ENCODE assay signal across 18 cellular contexts in genomic region chr4:140085062-140085622, GRCh38.
DNase-seq lines count a peak whose midpoint lies in the region; ATAC-seq, FAIRE-seq and TF ChIP-seq lines count a peak whose summit lies in the region.
"Had no signal": no experiment of that assay in that cellular context is flagged by ENCODE, and none has a peak within 500 bp of the region (broad histone marks: within the 10 kb centered on the region; RNA-seq: fewer than 3 reads in every experiment).

No MANE protein-coding gene starts in this region.

- no peak overlapping the region for H2BK5ac ChIP-seq in neuronal stem cell (ENCODE audit: low read length)

- no peak overlapping the region for H4K91ac ChIP-seq in neuronal stem cell (ENCODE audit: low read depth, low read length, poor library complexity)

- whole genome bisulfite sequencing in HepG2 (ENCODE audit: low lambda C conversion rate) = 3% methylated on average over 9 of the region's 9 CpGs
- 79% methylated on average over 9 of the region's 9 CpGs for WGBS in right lobe of liver (ENCODE audit: insufficient coverage, low coverage, low lambda C conversion rate, missing lambda C conversion rate)
- WGBS in neuronal stem cell (ENCODE audit: extremely low coverage in 2 of 2, insufficient read length in 2 of 2, insufficient replicate concordance in 1 of 2), 2 donors = no CpG with 5 or more reads among the region's 9 CpGs

- no peaks in the 10 kb centered on the region for H3K79me1 ChIP-seq in neuronal stem cell (ENCODE audit: low read depth, low read length)

- no peak overlapping the region for H2BK120ac ChIP-seq in neuronal stem cell (ENCODE audit: low read depth, low read length)

- H3K4ac ChIP-seq in neuronal stem cell (ENCODE audit: low read length) = no peak overlapping the region

- H3K4me1 ChIP-seq in HepG2 (ENCODE audit: insufficient read depth, low read length) = peaks cover 13% of the 10 kb centered on the region
- H3K4me1 ChIP-seq in right lobe of liver = no peaks in the 10 kb centered on the region
- H3K4me1 ChIP-seq in neuronal stem cell (ENCODE audit: control insufficient read depth in 2 of 2, insufficient read depth in 1 of 2, low read depth in 1 of 2, low read length in 2 of 2) = peaks cover 18 to 31% of the 10 kb centered on the region in 2 donors

- no peak overlapping the region for H2BK12ac ChIP-seq in neuronal stem cell (ENCODE audit: low read length)

- H3K27me3 ChIP-seq in HepG2 (ENCODE audit: control insufficient read depth in 1 of 2, insufficient read depth in 2 of 2, low read length in 2 of 2) = peaks cover 3 to 23% of the 10 kb centered on the region in 2 experiments; a peak in 3 of 5 replicates
- no peaks in the 10 kb centered on the region for H3K27me3 ChIP-seq in right lobe of liver
- no peaks in the 10 kb centered on the region for H3K27me3 ChIP-seq in neuronal stem cell (ENCODE audit: control insufficient read depth in 3 of 3, insufficient read depth in 3 of 3, low read depth in 1 of 3, low read length in 3 of 3)

- TF ChIP-seq POLR2A in HepG2 (IDR thresholded peaks at IDR 0.05; ENCODE audit: insufficient read depth in 1 of 2, low read depth in 2 of 2, low read length in 2 of 2) (no peak), right lobe of liver (IDR thresholded peaks at IDR 0.05) (no peak)

- no peaks in the 10 kb centered on the region for H3K36me3 ChIP-seq in HepG2 (replicated peaks in 1 of 2; ENCODE audit: control insufficient read depth in 1 of 2, insufficient read depth in 2 of 2, low read length in 2 of 2)
- H3K36me3 ChIP-seq in right lobe of liver = no peaks in the 10 kb centered on the region
- no peaks in the 10 kb centered on the region for H3K36me3 ChIP-seq in neuronal stem cell (replicated peaks in 1 of 2; ENCODE audit: control insufficient read depth in 2 of 2, insufficient read depth in 2 of 2, low read length in 2 of 2)
- H3K36me3 ChIP-seq: HAP-1 had no signal

- 0 out of 2 replicates have a peak overlapping the region, but pooled peaks have one; percentile 6 for H3K4me2 ChIP-seq in HepG2 (ENCODE audit: low read depth, low read length)
- no peak overlapping the region for H3K4me2 ChIP-seq in neuronal stem cell (ENCODE audit: insufficient read depth, low read length, poor library complexity, severe bottlenecking)

- no peak for FAIRE-seq in HepG2 (lab: Jason Lieb, UNC)
- peak; percentile 18 for FAIRE-seq in endometrium (lab: Jason Lieb, UNC)
- FAIRE-seq: A204.1 had no signal

- H2AFZ ChIP-seq in HepG2 (ENCODE audit: low read length) (no peak overlapping the region), neuronal stem cell (ENCODE audit: low read length) (no peak overlapping the region)
- H2AFZ ChIP-seq: parathyroid adenoma had no signal

- peaks cover 3% of the 10 kb centered on the region for H3K27me3 Mint-ChIP-seq in nephron (ENCODE audit: low read depth)

- DNase-seq in HepG2 (ENCODE audit: low spot score) (no peak), right lobe of liver (no peak), activated gamma-delta T cell treated with Interleukin-2 at 50 U/mL for 16 hours (no peak), neuronal stem cell (ENCODE audit: low spot score) (no peak), DMS114 treated with DMSO at 0.1 percent for 48 hours (lab: John Stamatoyannopoulos, UW; ENCODE audit: unreplicated experiment) (no peak)
- DNase-seq: activated CD4-positive, alpha-beta T cell treated with anti-CD3 and anti-CD28 coated beads, Interleukin-2, amount 10 ng/mL, durations not matched to agents 7 days and 5 days; DMS53; left colon; NCI-H1694 treated with DMSO at 0.1 percent for 48 hours; stimulated activated CD4-positive, alpha-beta T cell treated with anti-CD3 and anti-CD28 coated beads, Interleukin-4, amount 100 ng/mL, for 24 hours had no signal

- no TSS peak for BruUV-seq in HepG2 (replicated peaks; lab: Mats Ljungman, UMichigan)

- H3K79me2 ChIP-seq in HepG2 (ENCODE audit: insufficient read depth, low read length) = no peaks in the 10 kb centered on the region
- H3K79me2 ChIP-seq: parathyroid adenoma had no signal

- H4K8ac ChIP-seq in neuronal stem cell (ENCODE audit: low read depth, low read length) = no peak overlapping the region

- no peak overlapping the region for H2BK15ac ChIP-seq in neuronal stem cell (ENCODE audit: low read length)

- peaks cover 61% of the 10 kb centered on the region for H3K4me1 Mint-ChIP-seq in nephron
- H3K4me1 Mint-ChIP-seq: IgD-negative memory B cell had no signal

- no peak overlapping the region for H3K18ac ChIP-seq in neuronal stem cell (ENCODE audit: low read length)

- H3K27ac ChIP-seq in HepG2 (ENCODE audit: extremely low read length, insufficient read depth, low read length) (no peak overlapping the region), right lobe of liver (no peak overlapping the region), neuronal stem cell (replicated peaks; ENCODE audit: low read length) (no peak overlapping the region)
- H3K27ac ChIP-seq: parathyroid adenoma had no signal

- H3K9me3 Mint-ChIP-seq in nephron = no peaks in the 10 kb centered on the region
- H3K9me3 Mint-ChIP-seq: activated CD4-positive, alpha-beta T cell treated with anti-CD3 and anti-CD28 coated beads, Interleukin-2, amount 10 ng/mL, durations not matched to agents 7 days and 5 days; IgD-negative memory B cell had no signal

- CTCF ChIA-PET in HepG2 (lab: Yijun Ruan, JAX; ENCODE audit: low intra/inter-chr PET ratio, low total read pairs) = no interaction called here

- in situ Hi-C loops in HepG2 (cut with HindIII; ENCODE audit: extremely low pct_ligation_motif_present, low pct_unique_long_range_greater_than_20kb) = no loop called here

- H3K9ac ChIP-seq in HepG2 (ENCODE audit: insufficient read depth, low read depth, low read length) (no peak overlapping the region), neuronal stem cell (ENCODE audit: low read depth, low read length, poor library complexity) (no peak overlapping the region)
- H3K9ac ChIP-seq: parathyroid adenoma had no signal

- peaks cover 5% of the 10 kb centered on the region for H3K36me3 Mint-ChIP-seq in nephron (ENCODE audit: low read depth)

- TF ChIP-seq EP300 in HepG2 (IDR thresholded peaks at IDR 0.05; ENCODE audit: low read depth in 2 of 2, low read length in 2 of 2) = no peak
- TF ChIP-seq EP300 in HepG2 (CRISPR knock-in tag; IDR thresholded peaks at IDR 0.05; ENCODE audit: borderline replicate concordance) = no peak

- POLR2A ChIA-PET in HepG2 (lab: Yijun Ruan, JAX) = no interaction called here

- no peak for TF ChIP-seq RAD21 in HepG2 (CRISPR knock-in tag; IDR thresholded peaks at IDR 0.05)

- no peak overlapping the region for H3K14ac ChIP-seq in neuronal stem cell (ENCODE audit: low read length)

- no peak overlapping the region for H3K4me3 ChIP-seq in HepG2 (replicated peaks in 1 of 3; ENCODE audit: insufficient read depth in 1 of 3, low read depth in 2 of 3, low read length in 3 of 3)
- H3K4me3 ChIP-seq in right lobe of liver = no peak overlapping the region
- H3K4me3 ChIP-seq in neuronal stem cell (ENCODE audit: low read length in 2 of 2) = no peak overlapping the region
- H3K4me3 ChIP-seq: HAP-1 had no signal

- ATAC-seq in HepG2 (peak; percentile 41; the same call in 1 of the 3 replicates), right lobe of liver (no peak), HG03039 (IDR thresholded peaks at IDR 0.05; ENCODE audit: unreplicated experiment) (no peak)
- ATAC-seq: left colon, SK-N-SH treated with all-trans-retinoic acid at 6 μM for 48 hours had no signal

- H2AK5ac ChIP-seq in neuronal stem cell (ENCODE audit: low read depth, low read length) = no peak overlapping the region

- peak overlapping the region in 1 of 3 experiments; percentile 11 for H3K4me3 Mint-ChIP-seq in nephron
- H3K4me3 Mint-ChIP-seq: activated CD4-positive, alpha-beta T cell treated with anti-CD3 and anti-CD28 coated beads, Interleukin-2, amount 10 ng/mL, durations not matched to agents 7 days and 5 days; IgD-negative memory B cell had no signal

- H3K9me3 ChIP-seq in HepG2 (ENCODE audit: low read length) (no peaks in the 10 kb centered on the region), right lobe of liver (no peaks in the 10 kb centered on the region), neuronal stem cell (replicated peaks in 1 of 2; ENCODE audit: control insufficient read depth in 2 of 2, insufficient read depth in 1 of 2, low read depth in 1 of 2, low read length in 2 of 2) (peaks cover 0 to 3% of the 10 kb centered on the region in 2 donors)
- H3K9me3 ChIP-seq: HAP-1 had no signal

- TF ChIP-seq CTCF in HepG2 (CRISPR knock-in tag; IDR thresholded peaks at IDR 0.05) (no peak), right lobe of liver (IDR thresholded peaks at IDR 0.05) (no peak), nephron (IDR thresholded peaks at IDR 0.05; ENCODE audit: unreplicated experiment in 3 of 3) (no peak)

- no peak overlapping the region for H3K23ac ChIP-seq in neuronal stem cell (ENCODE audit: low read depth, low read length, poor library complexity)

- intact Hi-C loops in HepG2 (cut with micrococcal nuclease; ENCODE audit: unreplicated experiment) (no loop called here), right lobe of liver (cut with DNase I) (no loop called here)

- no peaks in the 10 kb centered on the region for H4K20me1 ChIP-seq in HepG2 (ENCODE audit: insufficient read depth, low read length)

- peak overlapping the region; percentile 42 to 71 (median 57) for H3K27ac Mint-ChIP-seq in nephron
- H3K27ac Mint-ChIP-seq: activated CD4-positive, alpha-beta T cell treated with anti-CD3 and anti-CD28 coated beads, Interleukin-2, amount 10 ng/mL, durations not matched to agents 7 days and 5 days; IgD-negative memory B cell had no signal

TF ChIP-seq in HepG2, 621 proteins besides CTCF, POLR2A, EP300 and RAD21:
- TF ChIP-seq CHD4 (IDR thresholded peaks at IDR 0.05; ENCODE audit: borderline replicate concordance, low read length) (no peak), ZNF792 (CRISPR knock-in tag; IDR thresholded peaks at IDR 0.05) (no peak), BRCA1 (CRISPR knock-in tag; IDR thresholded peaks at IDR 0.05) (no peak), ZNF580 (CRISPR knock-in tag; IDR thresholded peaks at IDR 0.05; ENCODE audit: borderline replicate concordance, low read depth) (no peak), ZNF558 (CRISPR knock-in tag; IDR thresholded peaks at IDR 0.05; ENCODE audit: borderline replicate concordance) (no peak), ZBTB14 (CRISPR knock-in tag; IDR thresholded peaks at IDR 0.05) (no peak), ZNF160 (CRISPR knock-in tag; IDR thresholded peaks at IDR 0.05) (no peak), MLLT10 (CRISPR knock-in tag; IDR thresholded peaks at IDR 0.05) (no peak)
TF ChIP-seq in HepG2: peak in this region for 0.
